Comparison of ENCODE assay signal across 1 cellular context in genomic region chr12:122503147-122503751, GRCh38.
TF ChIP-seq lines count a peak whose summit lies in the region.

No MANE protein-coding gene starts in this region.

TF ChIP-seq in IMR-90, 13 proteins besides CTCF, POLR2A, EP300 and RAD21:
- no peak for TF ChIP-seq MAFK (IDR thresholded peaks at IDR 0.05; ENCODE audit: low read depth, low read length)
